18 cellular contexts compared by ENCODE assay signal in genomic region chr18:11951390-11951851, GRCh38. TPM values are rescaled to one million over a fixed set of nuclear protein-coding genes. Genes with fewer than 3 reads are reported as not detected.
A peak's percentile ranks its signal among the peaks of the same experiment; 100 is the strongest.
DNase-seq lines count a peak whose midpoint lies in the region; ATAC-seq and TF ChIP-seq lines count a peak whose summit lies in the region.
"Had no signal": no experiment of that assay in that cellular context is flagged by ENCODE, and none has a peak within 500 bp of the region (broad histone marks: within the 10 kb centered on the region; RNA-seq: fewer than 3 reads in every experiment).

No MANE protein-coding gene starts in this region.

- H3K36me3 ChIP-seq in GM23338 (ENCODE audit: insufficient read depth) (no peaks in the 10 kb centered on the region), parathyroid adenoma (ENCODE audit: control insufficient read depth, insufficient read depth, low read length) (no peaks in the 10 kb centered on the region)
- H3K36me3 ChIP-seq: uterus had no signal

- peak; percentile 31 for DNase-seq in GM23338 (ENCODE audit: low spot score)
- DNase-seq in OCI-M1 (lab: John Stamatoyannopoulos, UW): peak; percentile 56
- peak; percentile 57 for DNase-seq in fibroblast of villous mesenchyme (ENCODE audit: low read depth)
- DNase-seq in NCI-H2081 (lab: John Stamatoyannopoulos, UW): no peak
- DNase-seq in dermis blood vessel endothelial cell: no peak
- DNase-seq in NCI-H345 treated with DMSO at 0.1 percent for 48 hours (lab: John Stamatoyannopoulos, UW; ENCODE audit: unreplicated experiment): no peak
- DNase-seq: activated CD4-positive, alpha-beta T cell treated with anti-CD3 and anti-CD28 coated beads, Interleukin-2, amount 50 U/mL, for 1 hour; activated naive CD4-positive, alpha-beta T cell; anterior cingulate cortex; CD8-positive, alpha-beta memory T cell; HCEC 1CT; Karpas-422; NCI-H1092 treated with DMSO at 0.1 percent for 48 hours; RPMI8226; stimulated activated CD4-positive, alpha-beta T cell treated with anti-CD3 and anti-CD28 coated beads, Interleukin-4, amount 100 ng/mL, for 1 hour; SW 1271; uterus had no signal

- H3K9me2 ChIP-seq in GM23338 (ENCODE audit: insufficient read depth): no peaks in the 10 kb centered on the region

- no peak overlapping the region for H3K27ac Mint-ChIP-seq in GM23338

- no peak overlapping the region for H3K4me3 ChIP-seq in GM23338
- H3K4me3 ChIP-seq in fibroblast of villous mesenchyme (ENCODE audit: low read depth, low read length): no peak overlapping the region
- no peak overlapping the region for H3K4me3 ChIP-seq in parathyroid adenoma (ENCODE audit: low read depth, low read length)
- H3K4me3 ChIP-seq: uterus had no signal

- ATAC-seq in GM23338: peak; percentile 5; the same call in 2 of the 3 replicates

- no peaks in the 10 kb centered on the region for H3K9me3 ChIP-seq in parathyroid adenoma (ENCODE audit: control insufficient read depth, low read length)
- H3K9me3 ChIP-seq: uterus had no signal

- no peak overlapping the region for H3K27ac ChIP-seq in GM23338 (ENCODE audit: low read depth)
- H3K27ac ChIP-seq in parathyroid adenoma: no peak overlapping the region
- H3K27ac ChIP-seq: uterus had no signal

- no peak overlapping the region for H3K9ac ChIP-seq in parathyroid adenoma

- H3K4me2 ChIP-seq in GM23338 (peak overlapping the region; percentile 48; the same call in 1 of the 2 replicates), parathyroid adenoma (ENCODE audit: low read length) (no peak overlapping the region)

- H2AFZ ChIP-seq in GM23338 (peak overlapping the region; percentile 93), parathyroid adenoma (peak overlapping the region; percentile 75)

- H3K4me3 Mint-ChIP-seq in GM23338: no peak overlapping the region

- H3K79me2 ChIP-seq in GM23338 (replicated peaks; ENCODE audit: insufficient read depth) (no peaks in the 10 kb centered on the region), parathyroid adenoma (no peaks in the 10 kb centered on the region)

- H3F3A ChIP-seq in GM23338 (replicated peaks; ENCODE audit: low read depth): no peaks in the 10 kb centered on the region

- H3K4me1 ChIP-seq in GM23338 (ENCODE audit: insufficient read depth) (peaks cover 32% of the 10 kb centered on the region), parathyroid adenoma (peaks cover 16% of the 10 kb centered on the region)
- H3K4me1 ChIP-seq: uterus had no signal

- peaks cover 9% of the 10 kb centered on the region for H3K27me3 Mint-ChIP-seq in GM23338 (ENCODE audit: insufficient read depth, low read depth, poor library complexity)

- no peak for TF ChIP-seq CTCF in GM23338 (conservative IDR thresholded peaks at IDR 0.05; ENCODE audit: low read depth in 2 of 2)
- no peak for TF ChIP-seq CTCF in fibroblast of villous mesenchyme (IDR thresholded peaks at IDR 0.05; ENCODE audit: insufficient read depth, low read depth, low read length)
- TF ChIP-seq CTCF in parathyroid adenoma (IDR thresholded peaks at IDR 0.05): no peak

- peaks cover 9% of the 10 kb centered on the region for H3K9me3 Mint-ChIP-seq in GM23338

- peaks cover 37% of the 10 kb centered on the region for H3K4me1 Mint-ChIP-seq in GM23338

- H3K27me3 ChIP-seq in GM23338 (ENCODE audit: insufficient read depth) (no peaks in the 10 kb centered on the region), parathyroid adenoma (ENCODE audit: control insufficient read depth, insufficient read depth, low read length) (no peaks in the 10 kb centered on the region)
- H3K27me3 ChIP-seq: uterus had no signal

- no peaks in the 10 kb centered on the region for H4K20me1 ChIP-seq in GM23338 (replicated peaks; ENCODE audit: insufficient read depth)

- H3K36me3 Mint-ChIP-seq in GM23338 (ENCODE audit: low read depth): peaks cover 6% of the 10 kb centered on the region; the same call in 2 of the 3 replicates

TF ChIP-seq in GM23338, 12 proteins besides CTCF, POLR2A, EP300 and RAD21:
- TF ChIP-seq CREB1 (CRISPR knock-in tag; IDR thresholded peaks at IDR 0.05; ENCODE audit: low read depth) (no peak), EZH2phosphoT487 (IDR thresholded peaks at IDR 0.05; ENCODE audit: unreplicated experiment) (no peak), ZNF331 (CRISPR knock-in tag; IDR thresholded peaks at IDR 0.05; ENCODE audit: low read depth) (no peak)
TF ChIP-seq in GM23338: peak in this region for 0.

RNA-seq across cellular contexts. Expression of gene IMPA2, which starts 29.9 kb away (rescaled TPM):
- 91.8 and 122 TPM in 2 replicates for total RNA-seq in GM23338 (2014; rRNA removed; shearing (Covaris generic))
- 45.0 and 50.4 TPM in 2 replicates for polyA plus RNA-seq in GM23338 (2016; fragmentation: Nextera tagmentation; extraction: Ambion mirVana)
- total RNA-seq in fibroblast of villous mesenchyme: 17.4 and 41.5 TPM in 2 replicates
- total RNA-seq in dermis blood vessel endothelial cell: 7.5 and 14.6 TPM in 2 replicates

RNA-seq across cellular contexts. Expression of gene MPPE1, which starts 43.3 kb away (rescaled TPM):
- 18.8 and 29.8 TPM in 2 replicates for total RNA-seq in GM23338 (2014; rRNA removed; shearing (Covaris generic))
- polyA plus RNA-seq in GM23338 (2016; fragmentation: Nextera tagmentation; extraction: Ambion mirVana): 24.6 and 25.1 TPM in 2 replicates
- total RNA-seq in fibroblast of villous mesenchyme (21.9 and 27.2 TPM in 2 replicates), dermis blood vessel endothelial cell (14.6 and 15.6 TPM in 2 replicates)

Comparison
In these comparisons a context has a peak if more than half of its experiments do, and no peak if none do; other contexts are left out.
1. DNase-seq: peak in GM23338 (single experiment), OCI-M1 (single experiment) and fibroblast of villous mesenchyme (single experiment); none in NCI-H2081 (0 of 2), dermis blood vessel endothelial cell (single experiment) and NCI-H345 treated with DMSO at 0.1 percent for 48 hours (single experiment).